In the genomic region with DNA sequence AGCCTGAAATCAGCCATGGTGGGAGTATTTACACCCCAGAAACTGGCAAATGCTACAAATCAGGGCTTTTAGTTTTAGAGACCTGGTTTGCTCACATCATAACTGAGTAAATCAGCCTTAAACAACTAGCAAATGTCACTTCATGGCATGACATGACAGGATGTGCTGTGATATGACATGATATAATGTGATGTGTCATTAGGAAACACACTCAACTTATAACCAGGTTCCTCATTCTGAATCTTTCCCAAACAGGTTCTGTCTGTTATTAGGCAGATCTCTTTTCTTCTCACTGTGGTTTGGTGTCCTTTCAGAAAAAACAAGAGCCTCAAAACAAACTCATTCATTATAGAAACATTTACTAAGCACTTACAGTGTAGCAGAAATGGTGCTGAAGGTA, we compare ENCODE assay signal across 17 cellular contexts.
DNase-seq lines count a peak whose midpoint lies in the region; ATAC-seq, FAIRE-seq and TF ChIP-seq lines count a peak whose summit lies in the region.
"Had no signal": no experiment of that assay in that cellular context is flagged by ENCODE, and none has a peak within 500 bp of the region (broad histone marks: within the 10 kb centered on the region; RNA-seq: fewer than 3 reads in every experiment).

No MANE protein-coding gene starts in this region.

- ATAC-seq in activated CD4-positive, alpha-beta T cell treated with anti-CD3 and anti-CD28 coated beads for 36 hours: peak; percentile 19
- peak; percentile 50 for ATAC-seq in HG02610 (IDR thresholded peaks at IDR 0.05; ENCODE audit: unreplicated experiment)
- ATAC-seq in Right ventricle myocardium superior (ENCODE audit: poor library complexity): no peak

- DNase-seq in activated CD4-positive, alpha-beta T cell treated with anti-CD3 and anti-CD28 coated beads for 36 hours: no peak
- no peak for DNase-seq in activated CD4-positive, alpha-beta T cell treated with anti-CD3 and anti-CD28 coated beads for 48 hours
- no peak for DNase-seq in GM12891 (ENCODE audit: insufficient read length, low spot score)
- DNase-seq in epithelial cell of esophagus (ENCODE audit: low read depth): peak; percentile 3
- no peak for DNase-seq in ovary
- no peak for DNase-seq in Right ventricle myocardium superior
- DNase-seq in NCI-H2196 treated with DMSO at 0.1 percent for 48 hours (lab: John Stamatoyannopoulos, UW; ENCODE audit: unreplicated experiment): no peak
- DNase-seq: 8988T; AML-193; Caco-2; CD8-positive, alpha-beta memory T cell; DND-41; GDM1; HCEC 1CT; HFFc6 had no signal

- no peaks in the 10 kb centered on the region for H3K9me3 Mint-ChIP-seq in activated CD4-positive, alpha-beta T cell treated with anti-CD3 and anti-CD28 coated beads for 36 hours (ENCODE audit: low read depth)
- H3K9me3 Mint-ChIP-seq: CD8-positive, alpha-beta memory T cell; HFFc6 had no signal

- no peak overlapping the region for H3K4me3 Mint-ChIP-seq in activated CD4-positive, alpha-beta T cell treated with anti-CD3 and anti-CD28 coated beads for 36 hours
- H3K4me3 Mint-ChIP-seq: CD8-positive, alpha-beta memory T cell; HFFc6 had no signal

- TF ChIP-seq CTCF in epithelial cell of esophagus (IDR thresholded peaks at IDR 0.05; ENCODE audit: insufficient read depth, low read depth, low read length, missing control alignments) (no peak), ovary (IDR thresholded peaks at IDR 0.05) (no peak)

- H3K9me3 ChIP-seq in ovary: no peaks in the 10 kb centered on the region
- H3K9me3 ChIP-seq: BLaER1, Caco-2 had no signal

- H3K4me1 ChIP-seq in ovary (ENCODE audit: insufficient read depth): no peaks in the 10 kb centered on the region
- H3K4me1 ChIP-seq: BLaER1, Caco-2 had no signal

- H3K4me3 ChIP-seq in epithelial cell of esophagus (ENCODE audit: low read length): no peak overlapping the region
- H3K4me3 ChIP-seq in ovary: no peak overlapping the region
- H3K4me3 ChIP-seq: BLaER1 had no signal

- no peaks in the 10 kb centered on the region for H3K36me3 Mint-ChIP-seq in activated CD4-positive, alpha-beta T cell treated with anti-CD3 and anti-CD28 coated beads for 36 hours (ENCODE audit: low read depth)
- H3K36me3 Mint-ChIP-seq: CD8-positive, alpha-beta memory T cell had no signal

- H3K4me1 Mint-ChIP-seq in activated CD4-positive, alpha-beta T cell treated with anti-CD3 and anti-CD28 coated beads for 36 hours: no peaks in the 10 kb centered on the region
- H3K4me1 Mint-ChIP-seq: CD8-positive, alpha-beta memory T cell had no signal

- CTCF ChIA-PET in activated CD4-positive, alpha-beta T cell treated with anti-CD3 and anti-CD28 coated beads for 36 hours (lab: Charles Lee): interaction anchor here (1.3 kb wide), 1 partner anchor 67 kb away, joined by 6 read pairs; no protein-coding TSS in a partner anchor

- no peak overlapping the region for H3K27ac Mint-ChIP-seq in activated CD4-positive, alpha-beta T cell treated with anti-CD3 and anti-CD28 coated beads for 36 hours
- H3K27ac Mint-ChIP-seq: CD8-positive, alpha-beta memory T cell; HFFc6 had no signal

- peaks cover 2% of the 10 kb centered on the region for H3K27me3 Mint-ChIP-seq in activated CD4-positive, alpha-beta T cell treated with anti-CD3 and anti-CD28 coated beads for 36 hours

- no peak for TF ChIP-seq EP300 in ovary (IDR thresholded peaks at IDR 0.05)

- no peak overlapping the region for H3K27ac ChIP-seq in ovary
- H3K27ac ChIP-seq: BLaER1 had no signal

- H3K36me3 ChIP-seq in ovary: no peaks in the 10 kb centered on the region
- H3K36me3 ChIP-seq: BLaER1 had no signal

- intact Hi-C loops in activated CD4-positive, alpha-beta T cell treated with anti-CD3 and anti-CD28 coated beads for 36 hours (cut with DNase I, micrococcal nuclease): no loop called here
- intact Hi-C loops in ovary (cut with DNase I) (no loop called here), Right ventricle myocardium superior (cut with DNase I) (no loop called here)

- POLR2A ChIA-PET in activated CD4-positive, alpha-beta T cell treated with anti-CD3 and anti-CD28 coated beads for 36 hours (lab: Charles Lee): no interaction called here

- TF ChIP-seq POLR2A in GM12891 (IDR thresholded peaks at IDR 0.05; ENCODE audit: low read depth, low read length) (no peak), ovary (IDR thresholded peaks at IDR 0.05) (no peak)

- no peaks in the 10 kb centered on the region for H3K27me3 ChIP-seq in ovary
- H3K27me3 ChIP-seq: BLaER1 had no signal

- FAIRE-seq in GM12891 (lab: Jason Lieb, UNC): peak; percentile 59

TF ChIP-seq in GM12891, 5 proteins besides CTCF, POLR2A, EP300 and RAD21:
- TF ChIP-seq POLR2AphosphoS5 (IDR thresholded peaks at IDR 0.05; ENCODE audit: low read depth, low read length): no peak
- TF ChIP-seq SPI1 (IDR thresholded peaks at IDR 0.05; ENCODE audit: low read depth, low read length): peak; percentile 34; the same call in 1 of the 2 replicates
TF ChIP-seq in GM12891: peak in this region for 1.
